8 cellular contexts compared by ENCODE assay signal in genomic region chr7:128608678-128609421, GRCh38.
A peak's percentile ranks its signal among the peaks of the same experiment; 100 is the strongest.
DNase-seq lines count a peak whose midpoint lies in the region; ATAC-seq, FAIRE-seq and TF ChIP-seq lines count a peak whose summit lies in the region.
"Not testable (repeated sequence)": the region's sequence is repeated elsewhere in the genome, so short reads cannot be mapped to it uniquely, and the experiment has no call there.

No MANE protein-coding gene starts in this region.

- H3K4me3 ChIP-seq in CD4-positive, alpha-beta memory T cell (ENCODE audit: low read length in 2 of 2): not testable (repeated sequence)

- CTCF ChIA-PET in CD4-positive, alpha-beta memory T cell (lab: Charles Lee; ENCODE audit: partially characterized antibody): interaction anchor here (0.6 to 1.0 kb wide), 4 partner anchors 57 to 895 kb away, joined by 3 to 6 read pairs (median 3); partner anchors contain the start of gene CALU

- H3K9me3 Mint-ChIP-seq in CD4-positive, alpha-beta memory T cell: not testable (repeated sequence)

- not testable (repeated sequence) for H3K4me1 ChIP-seq in CD4-positive, alpha-beta memory T cell (ENCODE audit: insufficient read depth, low read length)

- H3K27ac ChIP-seq in CD4-positive, alpha-beta memory T cell (ENCODE audit: low read depth, low read length): peak overlapping the region; percentile 43
- not testable (repeated sequence) for H3K27ac ChIP-seq in VCaP

- peaks cover 12 to 24% of the 10 kb centered on the region in 2 donors for H3K36me3 Mint-ChIP-seq in CD4-positive, alpha-beta memory T cell

- H3K9me3 ChIP-seq in CD4-positive, alpha-beta memory T cell (ENCODE audit: control insufficient read depth in 1 of 2, low read length in 2 of 2): not testable (repeated sequence)

- not testable (repeated sequence) for H3K27me3 Mint-ChIP-seq in CD4-positive, alpha-beta memory T cell

- TF ChIP-seq CTCF in VCaP (conservative IDR thresholded peaks at IDR 0.05): peak; percentile 83

- FAIRE-seq in islet of Langerhans (lab: Jason Lieb, UNC): peak; percentile 98

- H3K4me1 Mint-ChIP-seq in CD4-positive, alpha-beta memory T cell: peaks cover 5 to 13% (median 9%) of the 10 kb centered on the region in 4 donors

- peak overlapping the region; percentile 75 to 98 (median 95) for H3K27ac Mint-ChIP-seq in CD4-positive, alpha-beta memory T cell

- DNase-seq in CD4-positive, alpha-beta memory T cell: peak; percentile 60 to 70 (median 63)
- DNase-seq in NCI-H2227 treated with DMSO at 0.1 percent for 48 hours (lab: John Stamatoyannopoulos, UW): peak; percentile 59
- peak; percentile 58 for DNase-seq in central memory CD4-positive, alpha-beta T cell
- DNase-seq in smooth muscle cell of the brain vasculature (ENCODE audit: low read depth, low spot score): peak; percentile 4

- POLR2A ChIA-PET in CD4-positive, alpha-beta memory T cell (lab: Charles Lee; ENCODE audit: partially characterized antibody): not testable (repeated sequence)

- not testable (repeated sequence) for H3K36me3 ChIP-seq in CD4-positive, alpha-beta memory T cell (ENCODE audit: insufficient read depth, low read length)

- H3K27me3 ChIP-seq in CD4-positive, alpha-beta memory T cell (ENCODE audit: insufficient read depth, low read length): not testable (repeated sequence)

- H3K4me3 Mint-ChIP-seq in CD4-positive, alpha-beta memory T cell: peak overlapping the region; percentile 75 to 93 (median 86)

- ATAC-seq in GM19372 (IDR thresholded peaks at IDR 0.05; ENCODE audit: low read depth, unreplicated experiment): peak; percentile 78
- peak; percentile 86 for ATAC-seq in HG03354 (IDR thresholded peaks at IDR 0.05; ENCODE audit: poor library complexity, severe bottlenecking, unreplicated experiment)

- intact Hi-C loops in CD4-positive, alpha-beta memory T cell (cut with micrococcal nuclease): loop anchor here (5.0 kb wide), 1 partner anchor 483 kb away; no protein-coding TSS in a partner anchor

Comparison
In these comparisons a context has a peak if more than half of its experiments do, and no peak if none do; other contexts are left out.
1. DNase-seq: peak in every context shown above with its lines; median percentile 63 in CD4-positive, alpha-beta memory T cell; 59 in NCI-H2227 treated with DMSO at 0.1 percent for 48 hours; 58 in central memory CD4-positive, alpha-beta T cell; 4 in smooth muscle cell of the brain vasculature.